9 cellular contexts compared by ENCODE assay signal in the genomic region with DNA sequence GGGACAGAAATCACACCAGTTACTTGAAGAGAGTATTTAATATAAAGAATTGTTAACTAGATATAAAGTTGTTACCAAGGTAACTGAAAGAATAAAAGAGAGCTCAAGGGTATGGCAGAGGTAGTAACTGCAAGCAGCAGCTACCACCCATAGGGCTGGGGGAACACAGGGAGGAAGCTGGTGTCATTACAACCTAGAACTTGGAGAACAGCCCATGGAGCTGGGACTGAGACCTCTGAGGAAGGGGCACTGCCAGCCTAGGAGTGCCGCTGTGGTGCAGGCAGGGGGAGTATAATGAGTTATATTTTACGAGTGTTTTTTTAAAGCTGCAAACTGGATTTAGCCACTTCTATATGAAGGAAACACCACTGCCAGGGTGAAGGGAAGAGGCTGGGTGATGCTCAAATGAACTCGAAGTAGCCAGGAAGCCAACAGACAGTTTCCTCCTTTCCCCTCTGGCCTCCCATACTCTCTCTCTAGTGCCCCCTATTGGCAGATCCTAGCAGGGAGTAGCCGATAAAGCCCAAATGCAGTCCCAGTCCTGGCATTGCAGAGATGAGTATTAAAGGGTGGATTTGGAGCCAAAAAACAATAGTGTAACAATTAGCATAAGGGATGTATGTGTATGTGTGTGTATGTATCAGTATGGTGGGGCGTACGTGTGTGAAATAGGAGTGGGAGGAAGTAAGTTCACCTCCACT.
A peak's percentile ranks its signal among the peaks of the same experiment; 100 is the strongest.
DNase-seq lines count a peak whose midpoint lies in the region; ATAC-seq, FAIRE-seq and TF ChIP-seq lines count a peak whose summit lies in the region.
"Had no signal": no experiment of that assay in that cellular context is flagged by ENCODE, and none has a peak within 500 bp of the region (broad histone marks: within the 10 kb centered on the region; RNA-seq: fewer than 3 reads in every experiment).

No MANE protein-coding gene starts in this region.

- FAIRE-seq in urothelium cell line (lab: Jason Lieb, UNC), result no peak
- FAIRE-seq: G401.6 had no signal

- no peaks in the 10 kb centered on the region for H3K4me1 ChIP-seq in foreskin keratinocyte

- H3K27ac ChIP-seq in foreskin keratinocyte, result no peak overlapping the region

- ATAC-seq in foreskin keratinocyte (peak; percentile 41), GM19324 (IDR thresholded peaks at IDR 0.05; ENCODE audit: low FRiP score, unreplicated experiment) (no peak)

- H3K27me3 ChIP-seq in foreskin keratinocyte, result no peaks in the 10 kb centered on the region

- TF ChIP-seq CTCF in foreskin keratinocyte (conservative IDR thresholded peaks at IDR 0.05), result peak; percentile 58

- DNase-seq in stimulated activated CD4-positive, alpha-beta T cell treated with anti-CD3 and anti-CD28 coated beads, Interleukin-15, amount 100 ng/mL, for 24 hours, result peak; percentile 6
- DNase-seq in stimulated activated CD4-positive, alpha-beta T cell treated with anti-CD3 and anti-CD28 coated beads, Interleukin-4, amount 100 ng/mL, for 24 hours, result no peak
- DNase-seq in OCI-M1 (lab: John Stamatoyannopoulos, UW) (peak; percentile 51), foreskin keratinocyte (peak in 1 of 2 donors; percentile 4), urothelium cell line (ENCODE audit: low spot score) (peak; percentile 5), cerebellum (ENCODE audit: low spot score) (no peak), GM19240 (ENCODE audit: insufficient read length, low spot score) (no peak)

Comparison
In these comparisons a context has a peak if more than half of its experiments do, and no peak if none do; other contexts are left out.
1. DNase-seq: peak in stimulated activated CD4-positive, alpha-beta T cell treated with anti-CD3 and anti-CD28 coated beads, Interleukin-15, amount 100 ng/mL, for 24 hours (single experiment), OCI-M1 (single experiment) and urothelium cell line (single experiment); none in stimulated activated CD4-positive, alpha-beta T cell treated with anti-CD3 and anti-CD28 coated beads, Interleukin-4, amount 100 ng/mL, for 24 hours (single experiment), cerebellum (single experiment) and GM19240 (single experiment).